In genomic region chr9:126386088-126386487, GRCh38 we compare ENCODE assay signal across 10 cellular contexts. TPM values are rescaled to one million over a fixed set of nuclear protein-coding genes. Genes with fewer than 3 reads are reported as not detected.
DNase-seq lines count a peak whose midpoint lies in the region; ATAC-seq and TF ChIP-seq lines count a peak whose summit lies in the region.
"Had no signal": no experiment of that assay in that cellular context is flagged by ENCODE, and none has a peak within 500 bp of the region (broad histone marks: within the 10 kb centered on the region; RNA-seq: fewer than 3 reads in every experiment).

No MANE protein-coding gene starts in this region.

- intact Hi-C loops in activated CD4-positive, alpha-beta T cell treated with anti-CD3 and anti-CD28 coated beads for 36 hours (cut with DNase I, micrococcal nuclease) = no loop called here

- no peak overlapping the region for H3K27ac Mint-ChIP-seq in activated CD4-positive, alpha-beta T cell treated with anti-CD3 and anti-CD28 coated beads for 36 hours
- no peak overlapping the region for H3K27ac Mint-ChIP-seq in stimulated activated effector memory CD8-positive, alpha-beta T cell treated with anti-CD3 and anti-CD28 coated beads, Interleukin-12 subunit alpha, Interleukin-12 subunit beta, amount 100 ng/mL, for 72 hours

- H3K4me1 Mint-ChIP-seq in activated CD4-positive, alpha-beta T cell treated with anti-CD3 and anti-CD28 coated beads for 36 hours = peaks cover 3% of the 10 kb centered on the region
- peaks cover 27% of the 10 kb centered on the region for H3K4me1 Mint-ChIP-seq in stimulated activated effector memory CD8-positive, alpha-beta T cell treated with anti-CD3 and anti-CD28 coated beads, Interleukin-12 subunit alpha, Interleukin-12 subunit beta, amount 100 ng/mL, for 72 hours

- ATAC-seq in activated CD4-positive, alpha-beta T cell treated with anti-CD3 and anti-CD28 coated beads for 36 hours = no peak
- peak; percentile 28 for ATAC-seq in stimulated activated effector memory CD8-positive, alpha-beta T cell treated with anti-CD3 and anti-CD28 coated beads, Interleukin-12 subunit alpha, Interleukin-12 subunit beta, amount 100 ng/mL, for 72 hours
- ATAC-seq in GM18861 (IDR thresholded peaks at IDR 0.05; ENCODE audit: unreplicated experiment) (no peak), GM21526 (IDR thresholded peaks at IDR 0.05; ENCODE audit: low FRiP score, unreplicated experiment) (no peak)

- H3K9me3 Mint-ChIP-seq in activated CD4-positive, alpha-beta T cell treated with anti-CD3 and anti-CD28 coated beads for 36 hours (ENCODE audit: low read depth) = no peaks in the 10 kb centered on the region
- H3K9me3 Mint-ChIP-seq in stimulated activated effector memory CD8-positive, alpha-beta T cell treated with anti-CD3 and anti-CD28 coated beads, Interleukin-12 subunit alpha, Interleukin-12 subunit beta, amount 100 ng/mL, for 72 hours = no peaks in the 10 kb centered on the region

- TF ChIP-seq CTCF in fibroblast of pulmonary artery (IDR thresholded peaks at IDR 0.05; ENCODE audit: low read length, missing control alignments) = peak; percentile 35

- DNase-seq in activated CD4-positive, alpha-beta T cell treated with anti-CD3 and anti-CD28 coated beads for 36 hours = peak; percentile 22
- DNase-seq in activated CD4-positive, alpha-beta T cell treated with anti-CD3 and anti-CD28 coated beads, Interleukin-2, amount 50 U/mL, for 1 hour = no peak
- peak; percentile 18 for DNase-seq in OCI-M1 (lab: John Stamatoyannopoulos, UW)
- peak; percentile 28 for DNase-seq in fibroblast of pulmonary artery (ENCODE audit: low read depth)
- DNase-seq in stimulated activated effector memory CD8-positive, alpha-beta T cell treated with anti-CD3 and anti-CD28 coated beads, Interleukin-12 subunit alpha, Interleukin-12 subunit beta, amount 100 ng/mL, for 72 hours (ENCODE audit: low spot score in 2 of 2) = no peak
- no peak for DNase-seq in activated CD4-positive, alpha-beta T cell treated with anti-CD3 and anti-CD28 coated beads, Interleukin-2, amount 50 U/mL, for 48 hours
- DNase-seq: T-helper 1 cell had no signal

- POLR2A ChIA-PET in activated CD4-positive, alpha-beta T cell treated with anti-CD3 and anti-CD28 coated beads for 36 hours (lab: Charles Lee) = no interaction called here

- CTCF ChIA-PET in activated CD4-positive, alpha-beta T cell treated with anti-CD3 and anti-CD28 coated beads for 36 hours (lab: Charles Lee) = interaction anchor here (0.9 to 1.2 kb wide), 2 partner anchors 65 to 70 kb away, joined by 3 to 4 read pairs; no protein-coding TSS in a partner anchor

- no peak overlapping the region for H3K4me3 ChIP-seq in fibroblast of pulmonary artery (replicated peaks; ENCODE audit: low read depth, low read length)
- H3K4me3 ChIP-seq: skin epidermis had no signal

- H3K36me3 Mint-ChIP-seq in activated CD4-positive, alpha-beta T cell treated with anti-CD3 and anti-CD28 coated beads for 36 hours (ENCODE audit: low read depth) = peaks cover 3% of the 10 kb centered on the region
- H3K36me3 Mint-ChIP-seq in stimulated activated effector memory CD8-positive, alpha-beta T cell treated with anti-CD3 and anti-CD28 coated beads, Interleukin-12 subunit alpha, Interleukin-12 subunit beta, amount 100 ng/mL, for 72 hours = peaks cover 23% of the 10 kb centered on the region

- H3K4me3 Mint-ChIP-seq in activated CD4-positive, alpha-beta T cell treated with anti-CD3 and anti-CD28 coated beads for 36 hours = no peak overlapping the region
- no peak overlapping the region for H3K4me3 Mint-ChIP-seq in stimulated activated effector memory CD8-positive, alpha-beta T cell treated with anti-CD3 and anti-CD28 coated beads, Interleukin-12 subunit alpha, Interleukin-12 subunit beta, amount 100 ng/mL, for 72 hours

- H3K27me3 Mint-ChIP-seq in activated CD4-positive, alpha-beta T cell treated with anti-CD3 and anti-CD28 coated beads for 36 hours = no peaks in the 10 kb centered on the region

RNA-seq across cellular contexts. Expression of gene MVB12B, which starts 59.5 kb away (rescaled TPM):
- total RNA-seq in activated CD4-positive, alpha-beta T cell treated with anti-CD3 and anti-CD28 coated beads for 36 hours = 1 to 10 TPM; 3.0 TPM

Comparison
In these comparisons a context has a peak if more than half of its experiments do, and no peak if none do; other contexts are left out.
1. DNase-seq: peak in activated CD4-positive, alpha-beta T cell treated with anti-CD3 and anti-CD28 coated beads for 36 hours (single experiment), OCI-M1 (single experiment) and fibroblast of pulmonary artery (single experiment); none in activated CD4-positive, alpha-beta T cell treated with anti-CD3 and anti-CD28 coated beads, Interleukin-2, amount 50 U/mL, for 1 hour (single experiment), stimulated activated effector memory CD8-positive, alpha-beta T cell treated with anti-CD3 and anti-CD28 coated beads, Interleukin-12 subunit alpha, Interleukin-12 subunit beta, amount 100 ng/mL, for 72 hours (0 of 2) and activated CD4-positive, alpha-beta T cell treated with anti-CD3 and anti-CD28 coated beads, Interleukin-2, amount 50 U/mL, for 48 hours (0 of 2).